ENCODE assay signal across 40 cellular contexts in the genomic region with DNA sequence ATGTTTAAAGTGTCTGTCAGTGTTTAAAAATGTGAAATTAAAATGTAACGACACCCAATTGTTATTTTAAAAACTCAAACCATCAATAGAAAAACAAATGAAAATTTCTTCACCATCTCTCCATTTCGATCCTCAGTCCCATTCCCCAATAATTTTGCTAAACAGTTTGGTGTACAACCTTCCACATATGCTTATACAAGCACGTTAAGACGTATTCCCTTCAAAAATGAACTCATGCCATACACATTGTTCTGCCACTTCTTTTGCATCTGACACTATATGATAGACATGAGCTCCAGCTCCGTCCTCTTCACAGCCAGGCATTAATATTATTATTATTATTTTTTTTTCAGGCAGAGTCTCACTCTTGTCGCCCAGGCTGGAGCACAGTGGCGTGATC. TPM values are rescaled to one million over a fixed set of nuclear protein-coding genes. Genes with fewer than 3 reads are reported as not detected.
"Had no signal": no experiment of that assay in that cellular context is flagged by ENCODE, and none has a peak within 500 bp of the region (broad histone marks: within the 10 kb centered on the region; RNA-seq: fewer than 3 reads in every experiment).

No MANE protein-coding gene starts in this region.

- H3K4me1 Mint-ChIP-seq: activated naive CD4-positive, alpha-beta T cell treated with anti-CD3 and anti-CD28 coated beads, Interleukin-2, amount 10 ng/mL, durations not matched to agents 7 days and 5 days; activated naive CD4-positive, alpha-beta T cell treated with anti-CD3 and anti-CD28 coated beads, Interleukin-2, amount 50 U/mL, for 24 hours; activated naive CD8-positive, alpha-beta T cell treated with anti-CD3 and anti-CD28 coated beads for 36 hours; activated naive CD8-positive, alpha-beta T cell treated with anti-CD3 and anti-CD28 coated beads, Interleukin-2, amount 10 ng/mL, durations not matched to agents 7 days and 5 days; activated naive CD8-positive, alpha-beta T cell treated with anti-CD3 and anti-CD28 coated beads, Interleukin-2, amount 50 U/mL, for 24 hours; activated T-helper 17 cell treated with anti-CD3 and anti-CD28 coated beads, Interleukin-2, amount 50 U/mL, for 72 hours; brain; central memory CD8-positive, alpha-beta T cell had no signal

- H3K9me3 Mint-ChIP-seq: activated naive CD4-positive, alpha-beta T cell treated with anti-CD3 and anti-CD28 coated beads for 36 hours; activated naive CD4-positive, alpha-beta T cell treated with anti-CD3 and anti-CD28 coated beads, Interleukin-2, amount 10 ng/mL, durations not matched to agents 7 days and 5 days; activated naive CD4-positive, alpha-beta T cell treated with anti-CD3 and anti-CD28 coated beads, Interleukin-2, amount 50 U/mL, for 24 hours; activated naive CD4-positive, alpha-beta T cell treated with anti-CD3 and anti-CD28 coated beads, Interleukin-2, amount 50 U/mL, for 72 hours; activated naive CD8-positive, alpha-beta T cell treated with anti-CD3 and anti-CD28 coated beads for 36 hours; activated naive CD8-positive, alpha-beta T cell treated with anti-CD3 and anti-CD28 coated beads, Interleukin-2, amount 10 ng/mL, durations not matched to agents 7 days and 5 days; activated naive CD8-positive, alpha-beta T cell treated with anti-CD3 and anti-CD28 coated beads, Interleukin-2, amount 50 U/mL, for 24 hours; activated T-cell treated with anti-CD3 and anti-CD28 coated beads, Interleukin-2, amount 50 U/mL, for 24 hours; activated T-cell treated with anti-CD3 and anti-CD28 coated beads, Interleukin-2, amount 50 U/mL, for 4 hours; activated T-cell treated with anti-CD3 and anti-CD28 coated beads, Interleukin-2, amount 50 U/mL, for 72 hours; activated T-helper 1 cell treated with anti-CD3 and anti-CD28 coated beads, Interleukin-12 subunit alpha, Interleukin-12 subunit beta, Interleukin-2, Interleukin-4 antibody, amounts not matched to agents 30 ng/mL and 10 ng/mL and 1 ng/mL, durations not matched to agents 14 hours and 24 hours and 36 hours; activated T-helper 17 cell treated with anti-CD3 and anti-CD28 coated beads, Interleukin-2, amount 50 U/mL, for 72 hours; activated T-helper 2 cell treated with anti-CD3 and anti-CD28 coated beads, Interferon-gamma antibody, Interleukin-2, Interleukin-4, amounts not matched to agents 10 μg/mL and 5 μg/mL and 100 μg/mL, durations not matched to agents 14 hours and 24 hours and 36 hours; central memory CD8-positive, alpha-beta T cell had no signal

- H3K4me1 ChIP-seq: adrenal gland, ascending aorta, body of pancreas, breast epithelium had no signal

- H3K36me3 Mint-ChIP-seq: activated naive CD4-positive, alpha-beta T cell treated with anti-CD3 and anti-CD28 coated beads, Interleukin-2, amount 10 ng/mL, durations not matched to agents 7 days and 5 days; activated naive CD4-positive, alpha-beta T cell treated with anti-CD3 and anti-CD28 coated beads, Interleukin-2, amount 50 U/mL, for 24 hours; activated naive CD4-positive, alpha-beta T cell treated with anti-CD3 and anti-CD28 coated beads, Interleukin-2, amount 50 U/mL, for 72 hours; activated naive CD8-positive, alpha-beta T cell; activated naive CD8-positive, alpha-beta T cell treated with anti-CD3 and anti-CD28 coated beads for 36 hours; activated naive CD8-positive, alpha-beta T cell treated with anti-CD3 and anti-CD28 coated beads, Interleukin-2, amount 10 ng/mL, durations not matched to agents 7 days and 5 days; brain had no signal

- DNase-seq: activated effector memory CD4-positive, alpha-beta T cell treated with anti-CD3 and anti-CD28 coated beads, Interleukin-2, amount 50 U/mL, for 16 hours; activated effector memory CD4-positive, alpha-beta T cell treated with Interleukin-2 at 50 U/mL for 16 hours; activated gamma-delta T cell; activated gamma-delta T cell treated with Interleukin-2 at 50 U/mL for 16 hours; activated naive CD4-positive, alpha-beta T cell; activated naive CD4-positive, alpha-beta T cell treated with anti-CD3 and anti-CD28 coated beads for 36 hours; activated naive CD4-positive, alpha-beta T cell treated with anti-CD3 and anti-CD28 coated beads, Interleukin-2, amount 10 ng/mL, durations not matched to agents 7 days and 5 days; activated naive CD4-positive, alpha-beta T cell treated with anti-CD3 and anti-CD28 coated beads, Interleukin-2, amount 50 U/mL, for 16 hours; activated naive CD4-positive, alpha-beta T cell treated with Interleukin-2 at 50 U/mL for 16 hours; activated naive CD8-positive, alpha-beta T cell treated with anti-CD3 and anti-CD28 coated beads for 36 hours; activated naive CD8-positive, alpha-beta T cell treated with anti-CD3 and anti-CD28 coated beads, Interleukin-2, amount 10 ng/mL, durations not matched to agents 7 days and 5 days; activated naive CD8-positive, alpha-beta T cell treated with anti-CD3 and anti-CD28 coated beads, Interleukin-2, amount 50 U/mL, for 24 hours; activated T-cell treated with anti-CD3 and anti-CD28 coated beads for 4 hours; activated T-cell treated with anti-CD3 and anti-CD28 coated beads, Interleukin-2, amount 50 U/mL, for 1 hour; activated T-cell treated with anti-CD3 and anti-CD28 coated beads, Interleukin-2, amount 50 U/mL, for 24 hours; activated T-cell treated with anti-CD3 and anti-CD28 coated beads, Interleukin-2, amount 50 U/mL, for 4 hours; activated T-cell treated with anti-CD3 and anti-CD28 coated beads, Interleukin-2, amount 50 U/mL, for 48 hours; activated T-cell treated with anti-CD3 and anti-CD28 coated beads, Interleukin-2, amount 50 U/mL, for 72 hours; amniotic stem cell; amygdala; anterior cingulate cortex; aorta; body of pancreas; brain microvascular endothelial cell; caudate nucleus; central memory CD4-positive, alpha-beta T cell; cerebellar nuclear complex had no signal

- H3K27ac Mint-ChIP-seq: activated naive CD4-positive, alpha-beta T cell treated with anti-CD3 and anti-CD28 coated beads for 36 hours; activated naive CD4-positive, alpha-beta T cell treated with anti-CD3 and anti-CD28 coated beads, Interleukin-2, amount 10 ng/mL, durations not matched to agents 7 days and 5 days; activated naive CD4-positive, alpha-beta T cell treated with anti-CD3 and anti-CD28 coated beads, Interleukin-2, amount 50 U/mL, for 24 hours; activated naive CD4-positive, alpha-beta T cell treated with anti-CD3 and anti-CD28 coated beads, Interleukin-2, amount 50 U/mL, for 72 hours; activated naive CD8-positive, alpha-beta T cell; activated naive CD8-positive, alpha-beta T cell treated with anti-CD3 and anti-CD28 coated beads for 36 hours; activated naive CD8-positive, alpha-beta T cell treated with anti-CD3 and anti-CD28 coated beads, Interleukin-2, amount 10 ng/mL, durations not matched to agents 7 days and 5 days; activated naive CD8-positive, alpha-beta T cell treated with anti-CD3 and anti-CD28 coated beads, Interleukin-2, amount 50 U/mL, for 24 hours; activated T-cell treated with anti-CD3 and anti-CD28 coated beads, Interleukin-2, amount 50 U/mL, for 24 hours; activated T-cell treated with anti-CD3 and anti-CD28 coated beads, Interleukin-2, amount 50 U/mL, for 72 hours; activated T-helper 1 cell treated with anti-CD3 and anti-CD28 coated beads, Interleukin-12 subunit alpha, Interleukin-12 subunit beta, Interleukin-2, Interleukin-4 antibody, amounts not matched to agents 30 ng/mL and 10 ng/mL and 1 ng/mL, durations not matched to agents 14 hours and 24 hours and 36 hours; activated T-helper 17 cell treated with anti-CD3 and anti-CD28 coated beads, Interleukin-2, amount 50 U/mL, for 72 hours; activated T-helper 2 cell treated with anti-CD3 and anti-CD28 coated beads, Interferon-gamma antibody, Interleukin-2, Interleukin-4, amounts not matched to agents 10 μg/mL and 5 μg/mL and 100 μg/mL, durations not matched to agents 14 hours and 24 hours and 36 hours had no signal

- ATAC-seq: activated naive CD4-positive, alpha-beta T cell treated with anti-CD3 and anti-CD28 coated beads, Interleukin-2, amount 50 U/mL, for 72 hours; activated naive CD8-positive, alpha-beta T cell treated with anti-CD3 and anti-CD28 coated beads, Interleukin-2, amount 50 U/mL, for 24 hours; activated T-cell treated with anti-CD3 and anti-CD28 coated beads, Interleukin-2, amount 50 U/mL, for 4 hours; activated T-cell treated with anti-CD3 and anti-CD28 coated beads, Interleukin-2, amount 50 U/mL, for 72 hours; activated T-helper 17 cell treated with anti-CD3 and anti-CD28 coated beads, Interleukin-2, amount 50 U/mL, for 72 hours; body of pancreas had no signal

- H3K9me3 ChIP-seq: adrenal gland, ascending aorta, body of pancreas, breast epithelium had no signal

- H3K4me3 Mint-ChIP-seq: activated naive CD4-positive, alpha-beta T cell treated with anti-CD3 and anti-CD28 coated beads for 36 hours; activated naive CD4-positive, alpha-beta T cell treated with anti-CD3 and anti-CD28 coated beads, Interleukin-2, amount 10 ng/mL, durations not matched to agents 7 days and 5 days; activated naive CD4-positive, alpha-beta T cell treated with anti-CD3 and anti-CD28 coated beads, Interleukin-2, amount 50 U/mL, for 24 hours; activated naive CD8-positive, alpha-beta T cell; activated naive CD8-positive, alpha-beta T cell treated with anti-CD3 and anti-CD28 coated beads for 36 hours; activated naive CD8-positive, alpha-beta T cell treated with anti-CD3 and anti-CD28 coated beads, Interleukin-2, amount 10 ng/mL, durations not matched to agents 7 days and 5 days; activated naive CD8-positive, alpha-beta T cell treated with anti-CD3 and anti-CD28 coated beads, Interleukin-2, amount 50 U/mL, for 24 hours; activated T-cell treated with anti-CD3 and anti-CD28 coated beads, Interleukin-2, amount 50 U/mL, for 24 hours; activated T-cell treated with anti-CD3 and anti-CD28 coated beads, Interleukin-2, amount 50 U/mL, for 4 hours; activated T-cell treated with anti-CD3 and anti-CD28 coated beads, Interleukin-2, amount 50 U/mL, for 72 hours; activated T-helper 1 cell treated with anti-CD3 and anti-CD28 coated beads, Interleukin-12 subunit alpha, Interleukin-12 subunit beta, Interleukin-2, Interleukin-4 antibody, amounts not matched to agents 30 ng/mL and 10 ng/mL and 1 ng/mL, durations not matched to agents 14 hours and 24 hours and 36 hours; activated T-helper 17 cell treated with anti-CD3 and anti-CD28 coated beads, Interleukin-2, amount 50 U/mL, for 72 hours; brain; central memory CD8-positive, alpha-beta T cell had no signal

- H3K4me3 ChIP-seq: adrenal gland, ascending aorta, body of pancreas, breast epithelium, cardiac muscle cell had no signal

- H3K27ac ChIP-seq: adrenal gland, ascending aorta, body of pancreas, brain microvascular endothelial cell, breast epithelium, cardiac muscle cell had no signal

- H3K27me3 Mint-ChIP-seq: activated naive CD8-positive, alpha-beta T cell treated with anti-CD3 and anti-CD28 coated beads, Interleukin-2, amount 50 U/mL, for 24 hours; central memory CD8-positive, alpha-beta T cell had no signal

- H3K27me3 ChIP-seq: adrenal gland, ascending aorta, body of pancreas, brain microvascular endothelial cell, breast epithelium, cardiac muscle cell had no signal

- H3K36me3 ChIP-seq: adrenal gland, ascending aorta, brain microvascular endothelial cell, breast epithelium, cardiac muscle cell had no signal

RNA-seq across cellular contexts. Expression of a gene that starts 14.1 kb away (rescaled TPM):
- total RNA-seq: activated naive CD4-positive, alpha-beta T cell treated with anti-CD3 and anti-CD28 coated beads, Interleukin-2, amount 50 U/mL, for 72 hours; activated naive CD8-positive, alpha-beta T cell treated with anti-CD3 and anti-CD28 coated beads, Interleukin-2, amount 10 ng/mL, durations not matched to agents 7 days and 5 days; activated T-helper 1 cell treated with anti-CD3 and anti-CD28 coated beads, Interleukin-12 subunit alpha, Interleukin-12 subunit beta, Interleukin-2, Interleukin-4 antibody, amounts not matched to agents 30 ng/mL and 10 ng/mL and 1 ng/mL, durations not matched to agents 14 hours and 24 hours and 36 hours; activated T-helper 17 cell treated with anti-CD3 and anti-CD28 coated beads, Interleukin-2, amount 50 U/mL, for 72 hours; activated T-helper 2 cell treated with anti-CD3 and anti-CD28 coated beads, Interferon-gamma antibody, Interleukin-2, Interleukin-4, amounts not matched to agents 10 μg/mL and 5 μg/mL and 100 μg/mL, durations not matched to agents 14 hours and 24 hours and 36 hours; ascending aorta; body of pancreas; bronchial epithelial cell had no signal
